20 cellular contexts compared by ENCODE assay signal in the genomic region with DNA sequence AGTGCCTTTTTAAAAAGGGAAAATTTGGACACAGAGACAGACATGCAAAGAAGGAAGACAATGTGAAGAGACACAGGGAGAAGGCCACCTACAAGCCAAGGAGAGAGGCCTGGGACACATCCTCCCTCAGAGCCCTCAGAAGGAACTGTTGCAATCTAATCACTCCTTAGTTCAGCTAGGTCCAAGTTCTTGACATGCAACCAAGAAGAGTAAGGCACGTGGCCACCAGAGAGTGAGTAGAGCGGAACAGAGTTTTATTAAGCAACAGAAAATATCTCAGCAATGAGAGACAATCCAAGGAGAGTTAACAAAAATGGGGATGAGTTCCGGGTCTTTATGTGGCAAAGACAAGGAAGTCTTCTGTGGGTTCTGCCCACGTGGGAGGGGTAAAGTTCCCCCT. TPM values are rescaled to one million over a fixed set of nuclear protein-coding genes. Genes with fewer than 3 reads are reported as not detected.
DNase-seq lines count a peak whose midpoint lies in the region; ATAC-seq and TF ChIP-seq lines count a peak whose summit lies in the region.
"Had no signal": no experiment of that assay in that cellular context is flagged by ENCODE, and none has a peak within 500 bp of the region (broad histone marks: within the 10 kb centered on the region; RNA-seq: fewer than 3 reads in every experiment).

No MANE protein-coding gene starts in this region.

- no peaks in the 10 kb centered on the region for H3K27me3 ChIP-seq in tibial nerve
- H3K27me3 ChIP-seq: MG63 had no signal

- no peak for TF ChIP-seq RAD21 in Ishikawa (IDR thresholded peaks at IDR 0.05; ENCODE audit: low read depth)

- H3K9me3 ChIP-seq in tibial nerve = no peaks in the 10 kb centered on the region
- H3K9me3 ChIP-seq: MG63 had no signal

- no peak for TF ChIP-seq CTCF in tibial nerve (IDR thresholded peaks at IDR 0.05)

- no peak for TF ChIP-seq EP300 in Ishikawa (IDR thresholded peaks at IDR 0.05; ENCODE audit: borderline replicate concordance)
- no peak for TF ChIP-seq EP300 in tibial nerve (IDR thresholded peaks at IDR 0.05)

- no peak for TF ChIP-seq POLR2A in tibial nerve (IDR thresholded peaks at IDR 0.05)

- H3K4me1 ChIP-seq in tibial nerve = peaks cover 0 to 6% (median 0%) of the 10 kb centered on the region in 4 donors
- H3K4me1 ChIP-seq: foreskin keratinocyte had no signal

- peaks cover 0 to 2% of the 10 kb centered on the region in 2 donors for H3K9me3 Mint-ChIP-seq in activated T-cell treated with anti-CD3 and anti-CD28 coated beads, Interleukin-2, amount 50 U/mL, for 72 hours
- no peaks in the 10 kb centered on the region for H3K9me3 Mint-ChIP-seq in activated T-cell treated with anti-CD3 and anti-CD28 coated beads, Interleukin-2, amount 50 U/mL, for 4 hours
- H3K9me3 Mint-ChIP-seq in activated naive CD8-positive, alpha-beta T cell (ENCODE audit: low read depth) = peaks cover 4% of the 10 kb centered on the region
- peaks cover 0 to 4% of the 10 kb centered on the region in 2 donors for H3K9me3 Mint-ChIP-seq in stimulated activated naive B cell treated with anti-CD40 and anti-IgM and Interleukin-4, amounts not matched to agents 10 μg/mL and 1 μg/mL and 100 μg/mL, for 72 hours
- H3K9me3 Mint-ChIP-seq in immature natural killer cell = no peaks in the 10 kb centered on the region
- H3K9me3 Mint-ChIP-seq: CD8-positive, alpha-beta memory T cell; dendritic cell treated with granulocyte-macrophage colony-stimulating factor and Interleukin-4, amounts not matched to agents 40 ng/mL and 50 ng/mL, for 4 days; H9; natural killer cell treated with Interleukin-12 subunit alpha and Interleukin-12 subunit beta and Interleukin-15 and Interleukin-18, amount 100 ng/mL, for 72 hours had no signal

- no peak overlapping the region for H3K4me3 ChIP-seq in tibial nerve
- H3K4me3 ChIP-seq: MG63, skin epidermis had no signal

- peak overlapping the region in 1 of 2 donors; percentile 31 for H3K4me3 Mint-ChIP-seq in activated T-cell treated with anti-CD3 and anti-CD28 coated beads, Interleukin-2, amount 50 U/mL, for 72 hours
- no peak overlapping the region for H3K4me3 Mint-ChIP-seq in activated T-cell treated with anti-CD3 and anti-CD28 coated beads, Interleukin-2, amount 50 U/mL, for 4 hours
- peak overlapping the region; percentile 54 for H3K4me3 Mint-ChIP-seq in activated naive CD8-positive, alpha-beta T cell
- no peak overlapping the region for H3K4me3 Mint-ChIP-seq in stimulated activated naive B cell treated with anti-CD40 and anti-IgM and Interleukin-4, amounts not matched to agents 10 μg/mL and 1 μg/mL and 100 μg/mL, for 72 hours
- peak overlapping the region in 1 of 5 donors; percentile 2 for H3K4me3 Mint-ChIP-seq in immature natural killer cell
- H3K4me3 Mint-ChIP-seq: CD8-positive, alpha-beta memory T cell; dendritic cell treated with granulocyte-macrophage colony-stimulating factor and Interleukin-4, amounts not matched to agents 40 ng/mL and 50 ng/mL, for 4 days; H9; natural killer cell treated with Interleukin-12 subunit alpha and Interleukin-12 subunit beta and Interleukin-15 and Interleukin-18, amount 100 ng/mL, for 72 hours had no signal

- WGBS in tibial nerve, 2 donors = 72 to 82% methylated on average over 4 of the region's 4 CpGs

- ATAC-seq in activated T-cell treated with anti-CD3 and anti-CD28 coated beads, Interleukin-2, amount 50 U/mL, for 72 hours (replicated peaks in 1 of 2) = no peak
- ATAC-seq in activated T-cell treated with anti-CD3 and anti-CD28 coated beads, Interleukin-2, amount 50 U/mL, for 4 hours = no peak
- ATAC-seq in stimulated activated naive B cell treated with anti-CD40 and anti-IgM and Interleukin-4, amounts not matched to agents 10 μg/mL and 1 μg/mL and 100 μg/mL, for 72 hours (replicated peaks) = peak; percentile 23 to 46
- ATAC-seq: foreskin keratinocyte had no signal

- peak overlapping the region; percentile 36 for H3K27ac Mint-ChIP-seq in activated T-cell treated with anti-CD3 and anti-CD28 coated beads, Interleukin-2, amount 50 U/mL, for 72 hours
- peak overlapping the region; percentile 82 for H3K27ac Mint-ChIP-seq in activated naive CD8-positive, alpha-beta T cell
- H3K27ac Mint-ChIP-seq in stimulated activated naive B cell treated with anti-CD40 and anti-IgM and Interleukin-4, amounts not matched to agents 10 μg/mL and 1 μg/mL and 100 μg/mL, for 72 hours = peak overlapping the region; percentile 39
- no peak overlapping the region for H3K27ac Mint-ChIP-seq in immature natural killer cell
- H3K27ac Mint-ChIP-seq: CD8-positive, alpha-beta memory T cell; dendritic cell treated with granulocyte-macrophage colony-stimulating factor and Interleukin-4, amounts not matched to agents 40 ng/mL and 50 ng/mL, for 4 days; progenitor cell of endocrine pancreas had no signal

- no peaks in the 10 kb centered on the region for H3K27me3 Mint-ChIP-seq in activated T-cell treated with anti-CD3 and anti-CD28 coated beads, Interleukin-2, amount 50 U/mL, for 72 hours (ENCODE audit: low read depth)
- H3K27me3 Mint-ChIP-seq in activated T-cell treated with anti-CD3 and anti-CD28 coated beads, Interleukin-2, amount 50 U/mL, for 4 hours (ENCODE audit: low read depth) = peaks cover 2% of the 10 kb centered on the region
- H3K27me3 Mint-ChIP-seq in activated naive CD8-positive, alpha-beta T cell = no peaks in the 10 kb centered on the region
- no peaks in the 10 kb centered on the region for H3K27me3 Mint-ChIP-seq in stimulated activated naive B cell treated with anti-CD40 and anti-IgM and Interleukin-4, amounts not matched to agents 10 μg/mL and 1 μg/mL and 100 μg/mL, for 72 hours
- H3K27me3 Mint-ChIP-seq in immature natural killer cell (ENCODE audit: low read depth in 3 of 3) = peaks cover 1 to 7% (median 2%) of the 10 kb centered on the region in 3 donors
- H3K27me3 Mint-ChIP-seq: dendritic cell treated with granulocyte-macrophage colony-stimulating factor and Interleukin-4, amounts not matched to agents 40 ng/mL and 50 ng/mL, for 4 days had no signal

- H3K36me3 ChIP-seq in tibial nerve = no peaks in the 10 kb centered on the region
- H3K36me3 ChIP-seq: MG63 had no signal

- H3K27ac ChIP-seq in tibial nerve = no peak overlapping the region
- H3K27ac ChIP-seq: foreskin keratinocyte, skin epidermis had no signal

- peaks cover 28% of the 10 kb centered on the region for H3K4me1 Mint-ChIP-seq in activated T-cell treated with anti-CD3 and anti-CD28 coated beads, Interleukin-2, amount 50 U/mL, for 72 hours (ENCODE audit: low read depth)
- H3K4me1 Mint-ChIP-seq in activated T-cell treated with anti-CD3 and anti-CD28 coated beads, Interleukin-2, amount 50 U/mL, for 4 hours (ENCODE audit: low read depth) = peaks cover 17% of the 10 kb centered on the region
- H3K4me1 Mint-ChIP-seq in activated naive CD8-positive, alpha-beta T cell (ENCODE audit: low read depth) = peaks cover 39% of the 10 kb centered on the region
- H3K4me1 Mint-ChIP-seq in stimulated activated naive B cell treated with anti-CD40 and anti-IgM and Interleukin-4, amounts not matched to agents 10 μg/mL and 1 μg/mL and 100 μg/mL, for 72 hours = peaks cover 21 to 27% of the 10 kb centered on the region in 2 donors
- H3K4me1 Mint-ChIP-seq in immature natural killer cell = peaks cover 9 to 19% of the 10 kb centered on the region in 2 donors

- H3K36me3 Mint-ChIP-seq in activated T-cell treated with anti-CD3 and anti-CD28 coated beads, Interleukin-2, amount 50 U/mL, for 72 hours (ENCODE audit: insufficient read depth in 2 of 2) = peaks cover 0 to 2% of the 10 kb centered on the region in 2 donors
- no peaks in the 10 kb centered on the region for H3K36me3 Mint-ChIP-seq in activated T-cell treated with anti-CD3 and anti-CD28 coated beads, Interleukin-2, amount 50 U/mL, for 4 hours (ENCODE audit: insufficient read depth)
- no peaks in the 10 kb centered on the region for H3K36me3 Mint-ChIP-seq in activated naive CD8-positive, alpha-beta T cell
- no peaks in the 10 kb centered on the region for H3K36me3 Mint-ChIP-seq in stimulated activated naive B cell treated with anti-CD40 and anti-IgM and Interleukin-4, amounts not matched to agents 10 μg/mL and 1 μg/mL and 100 μg/mL, for 72 hours
- no peaks in the 10 kb centered on the region for H3K36me3 Mint-ChIP-seq in immature natural killer cell
- H3K36me3 Mint-ChIP-seq: CD8-positive, alpha-beta memory T cell; natural killer cell treated with Interleukin-12 subunit alpha and Interleukin-12 subunit beta and Interleukin-15 and Interleukin-18, amount 100 ng/mL, for 72 hours had no signal

- DNase-seq in activated T-cell treated with anti-CD3 and anti-CD28 coated beads, Interleukin-2, amount 50 U/mL, for 72 hours = no peak
- DNase-seq in activated T-cell treated with anti-CD3 and anti-CD28 coated beads, Interleukin-2, amount 50 U/mL, for 4 hours = no peak
- no peak for DNase-seq in stimulated activated naive B cell treated with anti-CD40 and anti-IgM and Interleukin-4, amounts not matched to agents 10 μg/mL and 1 μg/mL and 100 μg/mL, for 72 hours
- DNase-seq in SHP77 (lab: John Stamatoyannopoulos, UW) (no peak), immature natural killer cell (no peak), tibial nerve (ENCODE audit: low spot score in 2 of 2) (no peak)
- DNase-seq: foreskin keratinocyte, H9, kidney glomerular epithelial cell, MG63, NCI-H187, NCI-H2227 treated with DMSO at 0.1 percent for 48 hours, substantia nigra had no signal

TF ChIP-seq in Ishikawa, 13 proteins besides CTCF, POLR2A, EP300 and RAD21:
- TF ChIP-seq, protein P1, sequence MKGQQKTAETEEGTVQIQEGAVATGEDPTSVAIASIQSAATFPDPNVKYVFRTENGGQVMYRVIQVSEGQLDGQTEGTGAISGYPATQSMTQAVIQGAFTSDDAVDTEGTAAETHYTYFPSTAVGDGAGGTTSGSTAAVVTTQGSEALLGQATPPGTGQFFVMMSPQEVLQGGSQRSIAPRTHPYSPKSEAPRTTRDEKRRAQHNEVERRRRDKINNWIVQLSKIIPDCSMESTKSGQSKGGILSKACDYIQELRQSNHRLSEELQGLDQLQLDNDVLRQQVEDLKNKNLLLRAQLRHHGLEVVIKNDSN (IDR thresholded peaks at IDR 0.05) = peak; percentile 57
- TF ChIP-seq EGR1 (IDR thresholded peaks at IDR 0.05) = no peak
- TF ChIP-seq, protein P2, sequence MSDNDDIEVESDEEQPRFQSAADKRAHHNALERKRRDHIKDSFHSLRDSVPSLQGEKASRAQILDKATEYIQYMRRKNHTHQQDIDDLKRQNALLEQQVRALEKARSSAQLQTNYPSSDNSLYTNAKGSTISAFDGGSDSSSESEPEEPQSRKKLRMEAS (IDR thresholded peaks at IDR 0.05) = peak; percentile 53; the same call in 1 of the 2 replicates

RNA-seq across cellular contexts. Expression of gene PROM1, which starts 38.4 kb away (rescaled TPM):
- total RNA-seq in activated T-cell treated with anti-CD3 and anti-CD28 coated beads, Interleukin-2, amount 50 U/mL, for 72 hours = 1 to 10 TPM in 1 of 2 donors, under 1 TPM in 1; 0.22 to 1.6 TPM
- under 1 TPM in 2 of 3 donors, not detected in 1; 0.46 to 0.66 TPM for total RNA-seq in activated T-cell treated with anti-CD3 and anti-CD28 coated beads, Interleukin-2, amount 50 U/mL, for 4 hours
- under 1 TPM in 2 of 3 donors, not detected in 1; 0.11 to 0.16 TPM for polyA plus RNA-seq in immature natural killer cell
- total RNA-seq in tibial nerve = not detected
- total RNA-seq: foreskin keratinocyte had no signal
- polyA plus RNA-seq: CD8-positive, alpha-beta memory T cell; foreskin keratinocyte had no signal

Comparison
In these comparisons a context has a peak if more than half of its experiments do, and no peak if none do; other contexts are left out.
1. ATAC-seq: peak in stimulated activated naive B cell treated with anti-CD40 and anti-IgM and Interleukin-4, amounts not matched to agents 10 μg/mL and 1 μg/mL and 100 μg/mL, for 72 hours (2 of 2); none in activated T-cell treated with anti-CD3 and anti-CD28 coated beads, Interleukin-2, amount 50 U/mL, for 72 hours (0 of 2) and activated T-cell treated with anti-CD3 and anti-CD28 coated beads, Interleukin-2, amount 50 U/mL, for 4 hours (0 of 2).
2. H3K27ac Mint-ChIP-seq: peak in activated T-cell treated with anti-CD3 and anti-CD28 coated beads, Interleukin-2, amount 50 U/mL, for 72 hours (single experiment), activated naive CD8-positive, alpha-beta T cell (single experiment) and stimulated activated naive B cell treated with anti-CD40 and anti-IgM and Interleukin-4, amounts not matched to agents 10 μg/mL and 1 μg/mL and 100 μg/mL, for 72 hours (single experiment); none in immature natural killer cell (0 of 6).